Comparison of ENCODE assay signal across 1 cellular context in the genomic region with DNA sequence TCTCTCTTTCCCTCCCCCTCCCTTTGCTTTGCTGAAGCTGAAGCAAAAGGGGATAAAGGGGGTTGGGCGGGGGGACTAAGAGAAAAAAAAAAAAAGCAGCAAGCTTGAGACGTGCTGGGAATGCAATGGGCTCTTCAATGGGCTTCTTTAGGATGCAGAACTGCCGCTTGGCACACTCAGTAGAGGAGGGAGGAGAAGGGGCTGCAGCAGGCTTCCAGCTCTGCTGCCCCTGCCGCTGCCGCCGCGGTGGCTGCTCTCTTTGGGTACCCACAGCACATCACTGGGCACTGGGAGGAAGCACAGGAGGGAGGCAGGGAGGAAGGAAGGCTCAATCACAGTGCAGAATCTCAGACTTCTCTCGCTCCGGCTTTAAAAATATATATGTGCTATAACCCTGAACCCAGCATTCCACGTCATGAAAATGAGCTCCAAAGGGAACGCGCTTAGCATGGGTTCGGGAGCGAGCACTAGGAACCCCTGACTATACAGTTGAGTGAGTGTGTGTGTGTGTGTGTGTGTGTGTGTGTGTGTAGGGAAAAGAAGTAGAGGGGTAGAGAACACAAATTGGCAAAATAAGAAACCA.
TF ChIP-seq lines count a peak whose summit lies in the region.

No MANE protein-coding gene starts in this region.

TF ChIP-seq in A549, 52 proteins besides CTCF, POLR2A, EP300 and RAD21 (continued from another document):
- TF ChIP-seq TFCP2L1 (CRISPR knock-in tag; IDR thresholded peaks at IDR 0.05), result no peak
TF ChIP-seq in A549: peak in this region for 0.
